1 cellular context compared by ENCODE assay signal in genomic region chr2:202695166-202695565, GRCh38.
TF ChIP-seq lines count a peak whose summit lies in the region.

No MANE protein-coding gene starts in this region.

TF ChIP-seq in HEK293, 187 proteins besides CTCF, POLR2A, EP300 and RAD21 (continued from another document):
- TF ChIP-seq REST (tag by site-specific recombination; IDR thresholded peaks at IDR 0.05), result no peak
